In the genomic region with DNA sequence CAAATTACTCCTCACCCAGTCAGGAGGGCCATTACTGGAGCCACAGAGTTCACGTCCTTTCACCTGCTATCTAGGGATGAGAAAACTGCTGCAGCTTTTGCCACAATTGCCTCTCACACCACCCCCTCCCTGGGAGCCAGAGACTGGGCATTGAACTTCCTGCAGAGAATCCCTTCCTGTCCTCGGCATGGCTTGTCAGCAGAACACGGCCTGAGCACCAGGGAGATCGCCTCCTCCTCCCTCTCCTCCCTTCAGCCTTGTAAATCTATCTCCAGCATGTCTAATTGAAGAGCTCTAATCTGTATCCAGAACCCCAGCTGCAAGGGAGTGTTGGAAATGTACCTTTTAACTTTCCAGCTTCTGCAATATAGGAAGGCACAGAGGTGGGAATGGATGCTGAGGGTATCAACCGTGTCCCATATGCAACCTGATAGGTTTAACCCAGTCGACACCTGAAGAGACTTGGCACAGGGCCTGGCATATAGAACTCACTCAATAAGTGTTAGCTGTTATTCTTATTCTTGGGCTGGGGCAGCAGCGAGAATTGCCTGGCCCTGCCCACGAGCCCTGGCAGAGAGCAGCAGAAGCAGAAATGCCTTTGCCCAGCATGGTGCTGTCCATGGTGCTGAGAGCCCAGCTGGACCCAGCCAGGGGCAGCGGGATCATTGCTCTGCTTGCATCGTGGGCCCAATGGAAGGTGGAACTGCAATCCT, we compare ENCODE assay signal across 1 cellular context.
TF ChIP-seq lines count a peak whose summit lies in the region.

No MANE protein-coding gene starts in this region.

TF ChIP-seq in HepG2, 621 proteins besides CTCF, POLR2A, EP300 and RAD21 (continued from another document and continues in another):
- TF ChIP-seq, protein P1, sequence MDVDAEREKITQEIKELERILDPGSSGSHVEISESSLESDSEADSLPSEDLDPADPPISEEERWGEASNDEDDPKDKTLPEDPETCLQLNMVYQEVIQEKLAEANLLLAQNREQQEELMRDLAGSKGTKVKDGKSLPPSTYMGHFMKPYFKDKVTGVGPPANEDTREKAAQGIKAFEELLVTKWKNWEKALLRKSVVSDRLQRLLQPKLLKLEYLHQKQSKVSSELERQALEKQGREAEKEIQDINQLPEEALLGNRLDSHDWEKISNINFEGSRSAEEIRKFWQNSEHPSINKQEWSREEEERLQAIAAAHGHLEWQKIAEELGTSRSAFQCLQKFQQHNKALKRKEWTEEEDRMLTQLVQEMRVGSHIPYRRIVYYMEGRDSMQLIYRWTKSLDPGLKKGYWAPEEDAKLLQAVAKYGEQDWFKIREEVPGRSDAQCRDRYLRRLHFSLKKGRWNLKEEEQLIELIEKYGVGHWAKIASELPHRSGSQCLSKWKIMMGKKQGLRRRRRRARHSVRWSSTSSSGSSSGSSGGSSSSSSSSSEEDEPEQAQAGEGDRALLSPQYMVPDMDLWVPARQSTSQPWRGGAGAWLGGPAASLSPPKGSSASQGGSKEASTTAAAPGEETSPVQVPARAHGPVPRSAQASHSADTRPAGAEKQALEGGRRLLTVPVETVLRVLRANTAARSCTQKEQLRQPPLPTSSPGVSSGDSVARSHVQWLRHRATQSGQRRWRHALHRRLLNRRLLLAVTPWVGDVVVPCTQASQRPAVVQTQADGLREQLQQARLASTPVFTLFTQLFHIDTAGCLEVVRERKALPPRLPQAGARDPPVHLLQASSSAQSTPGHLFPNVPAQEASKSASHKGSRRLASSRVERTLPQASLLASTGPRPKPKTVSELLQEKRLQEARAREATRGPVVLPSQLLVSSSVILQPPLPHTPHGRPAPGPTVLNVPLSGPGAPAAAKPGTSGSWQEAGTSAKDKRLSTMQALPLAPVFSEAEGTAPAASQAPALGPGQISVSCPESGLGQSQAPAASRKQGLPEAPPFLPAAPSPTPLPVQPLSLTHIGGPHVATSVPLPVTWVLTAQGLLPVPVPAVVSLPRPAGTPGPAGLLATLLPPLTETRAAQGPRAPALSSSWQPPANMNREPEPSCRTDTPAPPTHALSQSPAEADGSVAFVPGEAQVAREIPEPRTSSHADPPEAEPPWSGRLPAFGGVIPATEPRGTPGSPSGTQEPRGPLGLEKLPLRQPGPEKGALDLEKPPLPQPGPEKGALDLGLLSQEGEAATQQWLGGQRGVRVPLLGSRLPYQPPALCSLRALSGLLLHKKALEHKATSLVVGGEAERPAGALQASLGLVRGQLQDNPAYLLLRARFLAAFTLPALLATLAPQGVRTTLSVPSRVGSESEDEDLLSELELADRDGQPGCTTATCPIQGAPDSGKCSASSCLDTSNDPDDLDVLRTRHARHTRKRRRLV (CRISPR knock-in tag; IDR thresholded peaks at IDR 0.05) = peak; percentile 72; the same call in 1 of the 2 replicates
- TF ChIP-seq SP4 (CRISPR knock-in tag; IDR thresholded peaks at IDR 0.05) (0 out of 2 replicates have a peak, but pooled peaks have one; percentile 25), NFKBIZ (CRISPR knock-in tag; IDR thresholded peaks at IDR 0.05) (peak; percentile 82), ELF1 (CRISPR knock-in tag; IDR thresholded peaks at IDR 0.05) (no peak), RBFOX2 (IDR thresholded peaks at IDR 0.05; ENCODE audit: low read depth, low read length) (no peak), ZKSCAN1 (IDR thresholded peaks at IDR 0.05; ENCODE audit: low read length) (no peak), ZNF484 (CRISPR knock-in tag; IDR thresholded peaks at IDR 0.05; ENCODE audit: borderline replicate concordance, low read depth) (peak; percentile 58; the same call in 1 of the 2 replicates), ZNF430 (CRISPR knock-in tag; IDR thresholded peaks at IDR 0.05) (peak; percentile 93), SRSF4 (IDR thresholded peaks at IDR 0.05; ENCODE audit: low read depth, low read length, poor library complexity, severe bottlenecking) (no peak), TBP (CRISPR knock-in tag; IDR thresholded peaks at IDR 0.05) (no peak), TAF1 (CRISPR knock-in tag; IDR thresholded peaks at IDR 0.05) (no peak), ZBTB42 (CRISPR knock-in tag; IDR thresholded peaks at IDR 0.05) (peak; percentile 64; the same call in 1 of the 2 replicates), PHF5A (CRISPR knock-in tag; IDR thresholded peaks at IDR 0.05; ENCODE audit: low read depth, unreplicated experiment) (no peak), ZNF7 (CRISPR knock-in tag; IDR thresholded peaks at IDR 0.05) (no peak), HHEX (CRISPR knock-in tag; IDR thresholded peaks at IDR 0.05) (no peak), STAG1 (CRISPR knock-in tag; IDR thresholded peaks at IDR 0.05) (no peak), ZNF235 (CRISPR knock-in tag; IDR thresholded peaks at IDR 0.05; ENCODE audit: borderline replicate concordance) (peak; percentile 78; the same call in 1 of the 2 replicates), ZNF550 (CRISPR knock-in tag; IDR thresholded peaks at IDR 0.05; ENCODE audit: borderline replicate concordance) (no peak), ZNF343 (CRISPR knock-in tag; IDR thresholded peaks at IDR 0.05) (no peak), SMAD3 (CRISPR knock-in tag; IDR thresholded peaks at IDR 0.05) (peak; percentile 97), YEATS2 (CRISPR knock-in tag; IDR thresholded peaks at IDR 0.05; ENCODE audit: borderline replicate concordance) (peak; percentile 44; the same call in 1 of the 2 replicates), ERF (CRISPR knock-in tag; IDR thresholded peaks at IDR 0.05) (peak; percentile 98), PRPF4 (IDR thresholded peaks at IDR 0.05; ENCODE audit: low read depth, low read length, poor library complexity, severe bottlenecking) (no peak)
- TF ChIP-seq, protein P2, sequence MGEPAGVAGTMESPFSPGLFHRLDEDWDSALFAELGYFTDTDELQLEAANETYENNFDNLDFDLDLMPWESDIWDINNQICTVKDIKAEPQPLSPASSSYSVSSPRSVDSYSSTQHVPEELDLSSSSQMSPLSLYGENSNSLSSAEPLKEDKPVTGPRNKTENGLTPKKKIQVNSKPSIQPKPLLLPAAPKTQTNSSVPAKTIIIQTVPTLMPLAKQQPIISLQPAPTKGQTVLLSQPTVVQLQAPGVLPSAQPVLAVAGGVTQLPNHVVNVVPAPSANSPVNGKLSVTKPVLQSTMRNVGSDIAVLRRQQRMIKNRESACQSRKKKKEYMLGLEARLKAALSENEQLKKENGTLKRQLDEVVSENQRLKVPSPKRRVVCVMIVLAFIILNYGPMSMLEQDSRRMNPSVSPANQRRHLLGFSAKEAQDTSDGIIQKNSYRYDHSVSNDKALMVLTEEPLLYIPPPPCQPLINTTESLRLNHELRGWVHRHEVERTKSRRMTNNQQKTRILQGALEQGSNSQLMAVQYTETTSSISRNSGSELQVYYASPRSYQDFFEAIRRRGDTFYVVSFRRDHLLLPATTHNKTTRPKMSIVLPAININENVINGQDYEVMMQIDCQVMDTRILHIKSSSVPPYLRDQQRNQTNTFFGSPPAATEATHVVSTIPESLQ (CRISPR knock-in tag; conservative IDR thresholded peaks at IDR 0.05) = peak; percentile 98
- TF ChIP-seq, protein P3, sequence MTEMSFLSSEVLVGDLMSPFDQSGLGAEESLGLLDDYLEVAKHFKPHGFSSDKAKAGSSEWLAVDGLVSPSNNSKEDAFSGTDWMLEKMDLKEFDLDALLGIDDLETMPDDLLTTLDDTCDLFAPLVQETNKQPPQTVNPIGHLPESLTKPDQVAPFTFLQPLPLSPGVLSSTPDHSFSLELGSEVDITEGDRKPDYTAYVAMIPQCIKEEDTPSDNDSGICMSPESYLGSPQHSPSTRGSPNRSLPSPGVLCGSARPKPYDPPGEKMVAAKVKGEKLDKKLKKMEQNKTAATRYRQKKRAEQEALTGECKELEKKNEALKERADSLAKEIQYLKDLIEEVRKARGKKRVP (CRISPR knock-in tag; IDR thresholded peaks at IDR 0.05) = no peak
- TF ChIP-seq, protein P4, sequence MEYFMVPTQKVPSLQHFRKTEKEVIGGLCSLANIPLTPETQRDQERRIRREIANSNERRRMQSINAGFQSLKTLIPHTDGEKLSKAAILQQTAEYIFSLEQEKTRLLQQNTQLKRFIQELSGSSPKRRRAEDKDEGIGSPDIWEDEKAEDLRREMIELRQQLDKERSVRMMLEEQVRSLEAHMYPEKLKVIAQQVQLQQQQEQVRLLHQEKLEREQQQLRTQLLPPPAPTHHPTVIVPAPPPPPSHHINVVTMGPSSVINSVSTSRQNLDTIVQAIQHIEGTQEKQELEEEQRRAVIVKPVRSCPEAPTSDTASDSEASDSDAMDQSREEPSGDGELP (IDR thresholded peaks at IDR 0.05; ENCODE audit: borderline replicate concordance, low read depth) = peak; percentile 71; the same call in 1 of the 2 replicates
- TF ChIP-seq, protein P5, sequence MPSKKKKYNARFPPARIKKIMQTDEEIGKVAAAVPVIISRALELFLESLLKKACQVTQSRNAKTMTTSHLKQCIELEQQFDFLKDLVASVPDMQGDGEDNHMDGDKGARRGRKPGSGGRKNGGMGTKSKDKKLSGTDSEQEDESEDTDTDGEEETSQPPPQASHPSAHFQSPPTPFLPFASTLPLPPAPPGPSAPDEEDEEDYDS (CRISPR knock-in tag; IDR thresholded peaks at IDR 0.05) = peak; percentile 46; the same call in 1 of the 2 replicates
- TF ChIP-seq, protein P6, sequence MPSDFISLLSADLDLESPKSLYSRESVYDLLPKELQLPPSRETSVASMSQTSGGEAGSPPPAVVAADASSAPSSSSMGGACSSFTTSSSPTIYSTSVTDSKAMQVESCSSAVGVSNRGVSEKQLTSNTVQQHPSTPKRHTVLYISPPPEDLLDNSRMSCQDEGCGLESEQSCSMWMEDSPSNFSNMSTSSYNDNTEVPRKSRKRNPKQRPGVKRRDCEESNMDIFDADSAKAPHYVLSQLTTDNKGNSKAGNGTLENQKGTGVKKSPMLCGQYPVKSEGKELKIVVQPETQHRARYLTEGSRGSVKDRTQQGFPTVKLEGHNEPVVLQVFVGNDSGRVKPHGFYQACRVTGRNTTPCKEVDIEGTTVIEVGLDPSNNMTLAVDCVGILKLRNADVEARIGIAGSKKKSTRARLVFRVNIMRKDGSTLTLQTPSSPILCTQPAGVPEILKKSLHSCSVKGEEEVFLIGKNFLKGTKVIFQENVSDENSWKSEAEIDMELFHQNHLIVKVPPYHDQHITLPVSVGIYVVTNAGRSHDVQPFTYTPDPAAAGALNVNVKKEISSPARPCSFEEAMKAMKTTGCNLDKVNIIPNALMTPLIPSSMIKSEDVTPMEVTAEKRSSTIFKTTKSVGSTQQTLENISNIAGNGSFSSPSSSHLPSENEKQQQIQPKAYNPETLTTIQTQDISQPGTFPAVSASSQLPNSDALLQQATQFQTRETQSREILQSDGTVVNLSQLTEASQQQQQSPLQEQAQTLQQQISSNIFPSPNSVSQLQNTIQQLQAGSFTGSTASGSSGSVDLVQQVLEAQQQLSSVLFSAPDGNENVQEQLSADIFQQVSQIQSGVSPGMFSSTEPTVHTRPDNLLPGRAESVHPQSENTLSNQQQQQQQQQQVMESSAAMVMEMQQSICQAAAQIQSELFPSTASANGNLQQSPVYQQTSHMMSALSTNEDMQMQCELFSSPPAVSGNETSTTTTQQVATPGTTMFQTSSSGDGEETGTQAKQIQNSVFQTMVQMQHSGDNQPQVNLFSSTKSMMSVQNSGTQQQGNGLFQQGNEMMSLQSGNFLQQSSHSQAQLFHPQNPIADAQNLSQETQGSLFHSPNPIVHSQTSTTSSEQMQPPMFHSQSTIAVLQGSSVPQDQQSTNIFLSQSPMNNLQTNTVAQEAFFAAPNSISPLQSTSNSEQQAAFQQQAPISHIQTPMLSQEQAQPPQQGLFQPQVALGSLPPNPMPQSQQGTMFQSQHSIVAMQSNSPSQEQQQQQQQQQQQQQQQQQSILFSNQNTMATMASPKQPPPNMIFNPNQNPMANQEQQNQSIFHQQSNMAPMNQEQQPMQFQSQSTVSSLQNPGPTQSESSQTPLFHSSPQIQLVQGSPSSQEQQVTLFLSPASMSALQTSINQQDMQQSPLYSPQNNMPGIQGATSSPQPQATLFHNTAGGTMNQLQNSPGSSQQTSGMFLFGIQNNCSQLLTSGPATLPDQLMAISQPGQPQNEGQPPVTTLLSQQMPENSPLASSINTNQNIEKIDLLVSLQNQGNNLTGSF (CRISPR knock-in tag; IDR thresholded peaks at IDR 0.05) = peak; percentile 94
- TF ChIP-seq, protein P7, sequence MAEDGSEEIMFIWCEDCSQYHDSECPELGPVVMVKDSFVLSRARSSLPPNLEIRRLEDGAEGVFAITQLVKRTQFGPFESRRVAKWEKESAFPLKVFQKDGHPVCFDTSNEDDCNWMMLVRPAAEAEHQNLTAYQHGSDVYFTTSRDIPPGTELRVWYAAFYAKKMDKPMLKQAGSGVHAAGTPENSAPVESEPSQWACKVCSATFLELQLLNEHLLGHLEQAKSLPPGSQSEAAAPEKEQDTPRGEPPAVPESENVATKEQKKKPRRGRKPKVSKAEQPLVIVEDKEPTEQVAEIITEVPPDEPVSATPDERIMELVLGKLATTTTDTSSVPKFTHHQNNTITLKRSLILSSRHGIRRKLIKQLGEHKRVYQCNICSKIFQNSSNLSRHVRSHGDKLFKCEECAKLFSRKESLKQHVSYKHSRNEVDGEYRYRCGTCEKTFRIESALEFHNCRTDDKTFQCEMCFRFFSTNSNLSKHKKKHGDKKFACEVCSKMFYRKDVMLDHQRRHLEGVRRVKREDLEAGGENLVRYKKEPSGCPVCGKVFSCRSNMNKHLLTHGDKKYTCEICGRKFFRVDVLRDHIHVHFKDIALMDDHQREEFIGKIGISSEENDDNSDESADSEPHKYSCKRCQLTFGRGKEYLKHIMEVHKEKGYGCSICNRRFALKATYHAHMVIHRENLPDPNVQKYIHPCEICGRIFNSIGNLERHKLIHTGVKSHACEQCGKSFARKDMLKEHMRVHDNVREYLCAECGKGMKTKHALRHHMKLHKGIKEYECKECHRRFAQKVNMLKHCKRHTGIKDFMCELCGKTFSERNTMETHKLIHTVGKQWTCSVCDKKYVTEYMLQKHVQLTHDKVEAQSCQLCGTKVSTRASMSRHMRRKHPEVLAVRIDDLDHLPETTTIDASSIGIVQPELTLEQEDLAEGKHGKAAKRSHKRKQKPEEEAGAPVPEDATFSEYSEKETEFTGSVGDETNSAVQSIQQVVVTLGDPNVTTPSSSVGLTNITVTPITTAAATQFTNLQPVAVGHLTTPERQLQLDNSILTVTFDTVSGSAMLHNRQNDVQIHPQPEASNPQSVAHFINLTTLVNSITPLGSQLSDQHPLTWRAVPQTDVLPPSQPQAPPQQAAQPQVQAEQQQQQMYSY (CRISPR knock-in tag; IDR thresholded peaks at IDR 0.05) = peak; percentile 51; the same call in 1 of the 2 replicates
- TF ChIP-seq, protein P8, sequence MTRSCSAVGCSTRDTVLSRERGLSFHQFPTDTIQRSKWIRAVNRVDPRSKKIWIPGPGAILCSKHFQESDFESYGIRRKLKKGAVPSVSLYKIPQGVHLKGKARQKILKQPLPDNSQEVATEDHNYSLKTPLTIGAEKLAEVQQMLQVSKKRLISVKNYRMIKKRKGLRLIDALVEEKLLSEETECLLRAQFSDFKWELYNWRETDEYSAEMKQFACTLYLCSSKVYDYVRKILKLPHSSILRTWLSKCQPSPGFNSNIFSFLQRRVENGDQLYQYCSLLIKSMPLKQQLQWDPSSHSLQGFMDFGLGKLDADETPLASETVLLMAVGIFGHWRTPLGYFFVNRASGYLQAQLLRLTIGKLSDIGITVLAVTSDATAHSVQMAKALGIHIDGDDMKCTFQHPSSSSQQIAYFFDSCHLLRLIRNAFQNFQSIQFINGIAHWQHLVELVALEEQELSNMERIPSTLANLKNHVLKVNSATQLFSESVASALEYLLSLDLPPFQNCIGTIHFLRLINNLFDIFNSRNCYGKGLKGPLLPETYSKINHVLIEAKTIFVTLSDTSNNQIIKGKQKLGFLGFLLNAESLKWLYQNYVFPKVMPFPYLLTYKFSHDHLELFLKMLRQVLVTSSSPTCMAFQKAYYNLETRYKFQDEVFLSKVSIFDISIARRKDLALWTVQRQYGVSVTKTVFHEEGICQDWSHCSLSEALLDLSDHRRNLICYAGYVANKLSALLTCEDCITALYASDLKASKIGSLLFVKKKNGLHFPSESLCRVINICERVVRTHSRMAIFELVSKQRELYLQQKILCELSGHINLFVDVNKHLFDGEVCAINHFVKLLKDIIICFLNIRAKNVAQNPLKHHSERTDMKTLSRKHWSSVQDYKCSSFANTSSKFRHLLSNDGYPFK (CRISPR knock-in tag; IDR thresholded peaks at IDR 0.05; ENCODE audit: borderline replicate concordance) = peak; percentile 28; the same call in 1 of the 2 replicates
